Comparison of ENCODE assay signal across 11 cellular contexts in genomic region chr5:156914371-156914737, GRCh38. TPM values are rescaled to one million over a fixed set of nuclear protein-coding genes. Genes with fewer than 3 reads are reported as not detected.
A peak's percentile ranks its signal among the peaks of the same experiment; 100 is the strongest.
DNase-seq lines count a peak whose midpoint lies in the region; ATAC-seq and TF ChIP-seq lines count a peak whose summit lies in the region.
"Had no signal": no experiment of that assay in that cellular context is flagged by ENCODE, and none has a peak within 500 bp of the region (broad histone marks: within the 10 kb centered on the region; RNA-seq: fewer than 3 reads in every experiment).

No MANE protein-coding gene starts in this region.

- H3K9ac ChIP-seq in BLaER1: no peak overlapping the region

- peak overlapping the region; percentile 43; the same call in 1 of the 2 replicates for H3K4me3 Mint-ChIP-seq in WTC11

- no peaks in the 10 kb centered on the region for H3K9me3 Mint-ChIP-seq in WTC11

- TF ChIP-seq POLR2A in thyroid gland (IDR thresholded peaks at IDR 0.05): no peak

- intact Hi-C loops in left ventricle myocardium superior (cut with micrococcal nuclease): no loop called here
- intact Hi-C loops in thyroid gland (cut with DNase I): no loop called here

- no peaks in the 10 kb centered on the region for H4K20me1 ChIP-seq in BLaER1

- DNase-seq in WTC11 (ENCODE audit: low spot score) (no peak), left ventricle myocardium superior (no peak), cortex of kidney (lab: John Stamatoyannopoulos, UW) (no peak), thyroid gland (no peak), NCI-H2081 (lab: John Stamatoyannopoulos, UW) (no peak)
- DNase-seq: Caco-2 had no signal

- H3K4me3 ChIP-seq in BLaER1 (no peak overlapping the region), thyroid gland (replicated peaks in 1 of 3) (no peak overlapping the region)

- H3K27me3 ChIP-seq in BLaER1 (no peaks in the 10 kb centered on the region), thyroid gland (no peaks in the 10 kb centered on the region)

- H3K4me2 ChIP-seq in BLaER1: peak overlapping the region; percentile 16

- TF ChIP-seq CTCF in WTC11 (IDR thresholded peaks at IDR 0.05): no peak
- TF ChIP-seq CTCF in thyroid gland (IDR thresholded peaks at IDR 0.05): no peak

- CTCF ChIA-PET in WTC11 (lab: Charles Lee): interaction anchor here (0.5 to 2.1 kb wide), 8 partner anchors 11 to 229 kb away, joined by 3 to 7 read pairs (median 3); no protein-coding TSS in a partner anchor

- peaks cover 11% of the 10 kb centered on the region; the same call in 1 of the 2 replicates for H3K36me3 Mint-ChIP-seq in WTC11

- H3K36me3 ChIP-seq in BLaER1 (no peaks in the 10 kb centered on the region), thyroid gland (no peaks in the 10 kb centered on the region)

- no peak overlapping the region; the same call in 1 of the 2 replicates for H3K27ac ChIP-seq in BLaER1
- no peak overlapping the region for H3K27ac ChIP-seq in thyroid gland

- H3K9me3 ChIP-seq in BLaER1: no peaks in the 10 kb centered on the region
- H3K9me3 ChIP-seq in thyroid gland: no peaks in the 10 kb centered on the region
- H3K9me3 ChIP-seq: Caco-2 had no signal

- H3K4me1 ChIP-seq in BLaER1 (peaks cover 8% of the 10 kb centered on the region), thyroid gland (peaks cover 0 to 11% of the 10 kb centered on the region in 2 donors)
- H3K4me1 ChIP-seq: Caco-2 had no signal

- WGBS in thyroid gland, 2 donors: 86 to 90% methylated on average over 2 of the region's 2 CpGs

- H3K4me1 Mint-ChIP-seq in WTC11: peaks cover 73% of the 10 kb centered on the region

- POLR2A ChIA-PET in WTC11 (lab: Charles Lee): interaction anchor here (2.0 kb wide), 1 partner anchor 228 kb away, joined by 10 read pairs; the partner anchor contains the start of gene MED7

- ATAC-seq in GM19023 (IDR thresholded peaks at IDR 0.05; ENCODE audit: unreplicated experiment) (peak; percentile 8), HG02938 (IDR thresholded peaks at IDR 0.05; ENCODE audit: unreplicated experiment) (peak; percentile 13), WTC11 (no peak; the same call in 1 of the 2 replicates), left ventricle myocardium superior (no peak)
- ATAC-seq: SK-N-SH treated with all-trans-retinoic acid at 6 μM for 48 hours had no signal

- H3K27me3 Mint-ChIP-seq in WTC11 (ENCODE audit: low read depth): peaks cover 7% of the 10 kb centered on the region; the same call in 1 of the 2 replicates

- H3K27ac Mint-ChIP-seq in WTC11: peak overlapping the region; percentile 99

TF ChIP-seq in WTC11, 78 proteins besides CTCF, POLR2A, EP300 and RAD21:
- no peak for TF ChIP-seq IRF2 (CRISPR knock-in tag; IDR thresholded peaks at IDR 0.05; ENCODE audit: borderline replicate concordance, low read depth)
- 0 out of 2 replicates have a peak, but pooled peaks have one; percentile 49 for TF ChIP-seq ZNF396 (CRISPR knock-in tag; IDR thresholded peaks at IDR 0.05; ENCODE audit: borderline replicate concordance)
- 0 out of 2 replicates have a peak, but pooled peaks have one; percentile 29 for TF ChIP-seq ZNF232 (CRISPR knock-in tag; IDR thresholded peaks at IDR 0.05)
- peak; percentile 43; the same call in 1 of the 2 replicates for TF ChIP-seq ZNF416 (CRISPR knock-in tag; IDR thresholded peaks at IDR 0.05)
- TF ChIP-seq MXD4 (CRISPR knock-in tag; IDR thresholded peaks at IDR 0.05; ENCODE audit: borderline replicate concordance): peak; percentile 67; the same call in 1 of the 2 replicates
- TF ChIP-seq ETV6 (CRISPR knock-in tag; IDR thresholded peaks at IDR 0.05): peak; percentile 63; the same call in 1 of the 2 replicates
- TF ChIP-seq USF2 (CRISPR knock-in tag; IDR thresholded peaks at IDR 0.05): no peak
- 0 out of 2 replicates have a peak, but pooled peaks have one; percentile 49 for TF ChIP-seq CREM (CRISPR knock-in tag; IDR thresholded peaks at IDR 0.05)

RNA-seq across cellular contexts. Expression of gene TIMD4, which starts 48.7 kb away (rescaled TPM):
- total RNA-seq in WTC11 (2021): 0.13 TPM in 1 of 3 replicates, not detected in the others
- not detected for total RNA-seq in left ventricle myocardium superior
- total RNA-seq in thyroid gland: 1 to 10 TPM; 2.4 to 4.5 (median 3.0) TPM
- total RNA-seq: fibroblast of lung had no signal

Comparison
In these comparisons a context has a peak if more than half of its experiments do, and no peak if none do; other contexts are left out.
1. ATAC-seq: peak in GM19023 (single experiment) and HG02938 (single experiment); none in WTC11 (single experiment) and left ventricle myocardium superior (single experiment).